ENCODE assay signal across 8 cellular contexts in the genomic region with DNA sequence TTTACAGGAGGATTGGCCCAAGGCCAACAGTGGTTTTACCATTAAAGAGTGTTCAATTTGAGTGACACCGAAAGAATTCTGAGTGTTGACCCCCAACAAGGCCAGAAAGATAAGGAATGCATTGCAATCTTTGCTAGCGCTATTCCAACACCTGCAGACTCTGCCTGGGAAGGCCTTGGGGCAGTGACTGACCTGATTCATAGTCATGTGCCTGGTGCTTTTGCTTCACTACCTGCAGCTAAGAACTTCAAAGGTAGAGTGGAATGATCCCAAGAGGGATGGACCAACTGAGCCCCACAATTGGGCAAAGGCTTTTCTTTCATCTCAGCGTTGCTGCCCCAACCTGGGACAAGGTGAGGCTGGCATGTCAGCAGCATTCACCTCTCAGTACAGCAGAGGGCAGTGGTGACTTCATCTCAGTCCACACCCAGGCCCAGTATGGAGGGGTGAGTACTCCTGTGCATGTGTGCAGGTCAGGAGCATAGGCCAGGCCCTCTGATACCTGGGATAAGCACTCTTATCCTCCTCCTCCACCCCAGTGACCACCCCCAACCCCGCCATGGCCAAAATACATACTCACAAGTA.
DNase-seq lines count a peak whose midpoint lies in the region; ATAC-seq, FAIRE-seq and TF ChIP-seq lines count a peak whose summit lies in the region.

No MANE protein-coding gene starts in this region.

- H3K27me3 Mint-ChIP-seq in neural crest cell (ENCODE audit: low read depth), result peaks cover 9% of the 10 kb centered on the region

- H3K36me3 ChIP-seq in RWPE2 (ENCODE audit: low read depth) (no peaks in the 10 kb centered on the region), bronchial epithelial cell (ENCODE audit: control insufficient read depth, insufficient read depth, low read length) (no peaks in the 10 kb centered on the region)

- H3K4me3 Mint-ChIP-seq in neural crest cell, result no peak overlapping the region

- H3K9me3 Mint-ChIP-seq in neural crest cell, result peaks cover 4% of the 10 kb centered on the region

- POLR2A ChIA-PET in HEK293T (lab: Yijun Ruan, JAX), result no interaction called here

- peak; percentile 93 for ATAC-seq in RWPE2 (ENCODE audit: low read depth)

- no peak overlapping the region for H3K4me3 ChIP-seq in RWPE2 (ENCODE audit: severe bottlenecking)
- H3K4me3 ChIP-seq in bronchial epithelial cell (ENCODE audit: low read depth, low read length), result no peak overlapping the region

- DNase-seq in DMS153 (lab: John Stamatoyannopoulos, UW) (peak; percentile 35), HEK293T (ENCODE audit: extremely low spot score) (peak; percentile 35), RWPE2 (ENCODE audit: low spot score) (no peak), bronchial epithelial cell (ENCODE audit: low read depth) (peak; percentile 23), neural crest cell (ENCODE audit: low read depth, low spot score) (no peak), dedifferentiated amniotic fluid mesenchymal stem cell (ENCODE audit: extremely low spot score) (no peak), NCI-H226 (no peak)
- no peak for DNase-seq in activated CD4-positive, CD25-positive, alpha-beta regulatory T cell treated with anti-CD3 and anti-CD28 coated beads, Interleukin-2, amount 50 U/mL, for 72 hours

- peaks cover 3% of the 10 kb centered on the region for H3K36me3 Mint-ChIP-seq in neural crest cell (ENCODE audit: low read depth)

- no peaks in the 10 kb centered on the region for H3K4me1 Mint-ChIP-seq in neural crest cell

- H3K27ac Mint-ChIP-seq in neural crest cell (ENCODE audit: unreplicated experiment), result no peak overlapping the region

- TF ChIP-seq CTCF in RWPE2 (IDR thresholded peaks at IDR 0.05; ENCODE audit: poor library complexity, severe bottlenecking) (peak; percentile 53), bronchial epithelial cell (IDR thresholded peaks at IDR 0.05; ENCODE audit: insufficient read depth, low read length, severe bottlenecking) (peak; percentile 48), neural crest cell (conservative IDR thresholded peaks at IDR 0.05) (peak; percentile 61)

- no peaks in the 10 kb centered on the region for H3K4me1 ChIP-seq in RWPE2 (ENCODE audit: insufficient read depth, poor library complexity, severe bottlenecking)

- FAIRE-seq in bronchial epithelial cell (lab: Jason Lieb, UNC), result no peak

- no peaks in the 10 kb centered on the region for H3K9me3 ChIP-seq in RWPE2 (ENCODE audit: severe bottlenecking)

- H3K27me3 ChIP-seq in RWPE2 (ENCODE audit: insufficient read depth, poor library complexity, severe bottlenecking) (no peaks in the 10 kb centered on the region), bronchial epithelial cell (ENCODE audit: control insufficient read depth, insufficient read depth, low read length) (no peaks in the 10 kb centered on the region)

- H3K27ac ChIP-seq in RWPE2 (ENCODE audit: poor library complexity, severe bottlenecking), result no peak overlapping the region

- CTCF ChIA-PET in HEK293T (lab: Yijun Ruan, JAX), result no interaction called here

TF ChIP-seq in HEK293T, 16 proteins besides CTCF, POLR2A, EP300 and RAD21:
- TF ChIP-seq NFRKB (IDR thresholded peaks at IDR 0.05), result no peak
- TF ChIP-seq, protein P1, sequence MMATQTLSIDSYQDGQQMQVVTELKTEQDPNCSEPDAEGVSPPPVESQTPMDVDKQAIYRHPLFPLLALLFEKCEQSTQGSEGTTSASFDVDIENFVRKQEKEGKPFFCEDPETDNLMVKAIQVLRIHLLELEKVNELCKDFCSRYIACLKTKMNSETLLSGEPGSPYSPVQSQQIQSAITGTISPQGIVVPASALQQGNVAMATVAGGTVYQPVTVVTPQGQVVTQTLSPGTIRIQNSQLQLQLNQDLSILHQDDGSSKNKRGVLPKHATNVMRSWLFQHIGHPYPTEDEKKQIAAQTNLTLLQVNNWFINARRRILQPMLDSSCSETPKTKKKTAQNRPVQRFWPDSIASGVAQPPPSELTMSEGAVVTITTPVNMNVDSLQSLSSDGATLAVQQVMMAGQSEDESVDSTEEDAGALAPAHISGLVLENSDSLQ (IDR thresholded peaks at IDR 0.05), result no peak
- no peak for TF ChIP-seq LEF1 (IDR thresholded peaks at IDR 0.05; ENCODE audit: borderline replicate concordance)
- no peak for TF ChIP-seq L3MBTL2 (conservative IDR thresholded peaks at IDR 0.05)
- no peak for TF ChIP-seq SUZ12 (IDR thresholded peaks at IDR 0.05)
- no peak for TF ChIP-seq CTBP1 (IDR thresholded peaks at IDR 0.05; ENCODE audit: borderline replicate concordance)
- TF ChIP-seq TARDBP (IDR thresholded peaks at IDR 0.05), result no peak
- no peak for TF ChIP-seq FOXM1 (IDR thresholded peaks at IDR 0.05; ENCODE audit: borderline replicate concordance)
- no peak for TF ChIP-seq BHLHE40 (IDR thresholded peaks at IDR 0.05; ENCODE audit: borderline replicate concordance)
- TF ChIP-seq SP1 (IDR thresholded peaks at IDR 0.05), result no peak
- no peak for TF ChIP-seq HDGF (IDR thresholded peaks at IDR 0.05; ENCODE audit: borderline replicate concordance)
- no peak for TF ChIP-seq ARNT (IDR thresholded peaks at IDR 0.05)
- no peak for TF ChIP-seq FOXA1 (IDR thresholded peaks at IDR 0.05)
- TF ChIP-seq ELF4 (IDR thresholded peaks at IDR 0.05), result no peak
- no peak for TF ChIP-seq FOXK2 (IDR thresholded peaks at IDR 0.05)
- no peak for TF ChIP-seq ZNF384 (IDR thresholded peaks at IDR 0.05)

Comparison
In these comparisons a context has a peak if more than half of its experiments do, and no peak if none do; other contexts are left out.
1. DNase-seq: peak in DMS153 (single experiment), HEK293T (single experiment) and bronchial epithelial cell (single experiment); none in RWPE2 (single experiment), neural crest cell (single experiment), dedifferentiated amniotic fluid mesenchymal stem cell (single experiment), NCI-H226 (single experiment) and activated CD4-positive, CD25-positive, alpha-beta regulatory T cell treated with anti-CD3 and anti-CD28 coated beads, Interleukin-2, amount 50 U/mL, for 72 hours (single experiment).
2. Peak in every context shown above with its lines, with median percentiles within 50 percentile points of each other: CTCF ChIP-seq.